In genomic region chr12:43180242-43180641, GRCh38 we compare ENCODE assay signal across 23 cellular contexts.
"Had no signal": no experiment of that assay in that cellular context is flagged by ENCODE, and none has a peak within 500 bp of the region (broad histone marks: within the 10 kb centered on the region; RNA-seq: fewer than 3 reads in every experiment).

No MANE protein-coding gene starts in this region.

- H3K4me3 ChIP-seq: left ventricle myocardium inferior, lung, pancreas, prostate gland, skin epidermis, suprapubic skin, thoracic aorta, tibial artery, upper lobe of right lung had no signal

- H3K27me3 ChIP-seq: pancreas, suprapubic skin, tibial artery, upper lobe of right lung had no signal

- H3K27ac ChIP-seq: left ventricle myocardium inferior, pancreas, prostate gland, skin epidermis, suprapubic skin, thoracic aorta, tibial artery, upper lobe of right lung had no signal

- H3K9me3 ChIP-seq: left ventricle myocardium inferior, pancreas, prostate gland, suprapubic skin, thoracic aorta, tibial artery, upper lobe of right lung had no signal

- DNase-seq: islet precursor cell; left ventricle myocardium inferior; mesendoderm; naive B cell; natural killer cell; nucleus accumbens; pancreas; posterior cingulate gyrus; retina; right cardiac atrium; stimulated activated CD4-positive, alpha-beta T cell treated with anti-CD3 and anti-CD28 coated beads, Interleukin-12 subunit alpha, Interleukin-12 subunit beta, amount 100 ng/mL, for 4 hours; stimulated activated CD4-positive, alpha-beta T cell treated with anti-CD3 and anti-CD28 coated beads, Interleukin-15, amount 100 ng/mL, for 24 hours; stimulated activated CD4-positive, alpha-beta T cell treated with anti-CD3 and anti-CD28 coated beads, Interleukin-2, amount 100 ng/mL, for 24 hours; stimulated activated CD4-positive, alpha-beta T cell treated with anti-CD3 and anti-CD28 coated beads, Interleukin-4, amount 100 ng/mL, for 1 hour; stimulated activated naive B cell treated with anti-CD40 and anti-IgM and Interleukin-4, amounts not matched to agents 10 μg/mL and 1 μg/mL and 100 μg/mL, for 72 hours; tibial artery; trophoblast cell; upper lobe of right lung had no signal

- H3K36me3 ChIP-seq: left ventricle myocardium inferior, pancreas, prostate gland, suprapubic skin, thoracic aorta, tibial artery, upper lobe of right lung had no signal

- H3K4me1 ChIP-seq: pancreas, prostate gland, suprapubic skin, tibial artery, upper lobe of right lung had no signal
